16 cellular contexts compared by ENCODE assay signal in the genomic region with DNA sequence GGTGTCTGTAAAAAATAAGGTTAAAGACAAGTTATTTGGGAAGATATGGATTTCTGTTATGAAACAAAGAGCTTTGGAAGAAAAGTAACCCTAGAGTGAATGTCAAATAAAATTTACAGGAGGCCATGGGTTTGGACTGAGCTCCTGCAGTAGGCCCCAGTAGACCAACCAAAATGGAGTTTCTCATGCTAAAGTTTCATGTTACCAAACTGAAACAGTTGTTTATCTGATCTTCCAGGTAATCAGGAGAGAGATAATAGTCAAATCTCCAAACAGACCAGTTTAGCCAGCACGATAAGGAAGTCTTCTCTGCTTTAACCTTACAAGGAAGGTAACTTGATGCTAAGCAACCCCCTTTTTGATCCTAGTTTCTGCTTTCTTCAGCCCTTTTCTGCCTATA.
DNase-seq lines count a peak whose midpoint lies in the region; ATAC-seq and TF ChIP-seq lines count a peak whose summit lies in the region.
"Had no signal": no experiment of that assay in that cellular context is flagged by ENCODE, and none has a peak within 500 bp of the region (broad histone marks: within the 10 kb centered on the region; RNA-seq: fewer than 3 reads in every experiment).

No MANE protein-coding gene starts in this region.

- peak overlapping the region; percentile 20; the same call in 1 of the 2 replicates for H3K27ac ChIP-seq in VCaP
- no peak overlapping the region for H3K27ac ChIP-seq in mesendoderm (ENCODE audit: low read depth, low read length)
- no peak overlapping the region for H3K27ac ChIP-seq in hepatocyte

- H2BK15ac ChIP-seq in mesendoderm (replicated peaks; ENCODE audit: low read depth), result no peak overlapping the region

- peaks cover 0 to 6% of the 10 kb centered on the region in 2 donors for H3K36me3 Mint-ChIP-seq in activated naive CD4-positive, alpha-beta T cell treated with anti-CD3 and anti-CD28 coated beads, Interleukin-2, amount 50 U/mL, for 72 hours
- H3K36me3 Mint-ChIP-seq: CD4-positive, CD25-positive, alpha-beta regulatory T cell; CD8-positive, alpha-beta T cell had no signal

- H3K9me3 ChIP-seq in hepatocyte (ENCODE audit: low read depth), result no peaks in the 10 kb centered on the region

- H3K4ac ChIP-seq in mesendoderm (ENCODE audit: low read depth, low read length), result no peak overlapping the region

- peak; percentile 13 for DNase-seq in LNCaP clone FGC (ENCODE audit: low read depth)
- DNase-seq in mesendoderm, result peak; percentile 80
- DNase-seq in activated naive CD4-positive, alpha-beta T cell treated with anti-CD3 and anti-CD28 coated beads, Interleukin-2, amount 50 U/mL, for 72 hours (ENCODE audit: low spot score in 2 of 2), result no peak
- no peak for DNase-seq in activated CD8-positive, alpha-beta memory T cell treated with anti-CD3 and anti-CD28 coated beads, Interleukin-2, amount 50 U/mL, for 4 hours
- DNase-seq in hepatocyte (ENCODE audit: low spot score), result no peak
- DNase-seq: C1 segment of cervical spinal cord; CD4-positive, CD25-positive, alpha-beta regulatory T cell; CD8-positive, alpha-beta T cell; DMS153; DND-41; GOT3; HFFc6 had no signal

- no peak overlapping the region for H4K8ac ChIP-seq in mesendoderm (ENCODE audit: low read depth, low read length)

- H3K18ac ChIP-seq in mesendoderm (ENCODE audit: low read length), result no peak overlapping the region

- H4K20me1 ChIP-seq in hepatocyte (ENCODE audit: insufficient read depth, poor library complexity, severe bottlenecking), result no peaks in the 10 kb centered on the region

- no peak overlapping the region for H3K9ac ChIP-seq in mesendoderm (ENCODE audit: low read length)

- no peak for ATAC-seq in activated naive CD4-positive, alpha-beta T cell treated with anti-CD3 and anti-CD28 coated beads, Interleukin-2, amount 50 U/mL, for 72 hours
- ATAC-seq in GM21526 (IDR thresholded peaks at IDR 0.05; ENCODE audit: low FRiP score, unreplicated experiment), result no peak
- ATAC-seq: CD8-positive, alpha-beta T cell; GM12878 had no signal

- TF ChIP-seq CTCF in LNCaP clone FGC (IDR thresholded peaks at IDR 0.05; ENCODE audit: control insufficient read depth, extremely low read depth, insufficient read depth) (no peak), VCaP (conservative IDR thresholded peaks at IDR 0.05) (no peak), hepatocyte (IDR thresholded peaks at IDR 0.05; ENCODE audit: poor library complexity) (no peak)

- H3K9me3 Mint-ChIP-seq in activated naive CD4-positive, alpha-beta T cell treated with anti-CD3 and anti-CD28 coated beads, Interleukin-2, amount 50 U/mL, for 72 hours, result peaks cover 0 to 4% of the 10 kb centered on the region in 2 donors

- no peak overlapping the region for H2BK120ac ChIP-seq in mesendoderm (ENCODE audit: low read depth, low read length)

- H3K36me3 ChIP-seq in mesendoderm (ENCODE audit: control insufficient read depth, insufficient read depth, low read length) (no peaks in the 10 kb centered on the region), hepatocyte (replicated peaks; ENCODE audit: insufficient read depth, low read depth) (no peaks in the 10 kb centered on the region)
- H3K36me3 ChIP-seq: HAP-1 had no signal

- H3K79me2 ChIP-seq in mesendoderm (ENCODE audit: control insufficient read depth, insufficient read depth, low read length), result no peaks in the 10 kb centered on the region
- H3K79me2 ChIP-seq in hepatocyte, result no peaks in the 10 kb centered on the region

- no peak overlapping the region for H3K27ac Mint-ChIP-seq in activated naive CD4-positive, alpha-beta T cell treated with anti-CD3 and anti-CD28 coated beads, Interleukin-2, amount 50 U/mL, for 72 hours
- H3K27ac Mint-ChIP-seq: CD4-positive, CD25-positive, alpha-beta regulatory T cell; CD8-positive, alpha-beta T cell; HFFc6 had no signal

- H3K4me2 ChIP-seq in mesendoderm (ENCODE audit: low read length) (no peak overlapping the region), hepatocyte (no peak overlapping the region)

- no peak overlapping the region for H3K23ac ChIP-seq in mesendoderm (ENCODE audit: low read length)

- H4K5ac ChIP-seq in mesendoderm (ENCODE audit: low read length), result no peak overlapping the region

- H2AFZ ChIP-seq in hepatocyte, result no peak overlapping the region

- H3K4me3 ChIP-seq in LNCaP clone FGC (ENCODE audit: low read depth, low read length), result no peak overlapping the region
- no peak overlapping the region for H3K4me3 ChIP-seq in mesendoderm (ENCODE audit: low read length)
- no peak overlapping the region for H3K4me3 ChIP-seq in hepatocyte
- H3K4me3 ChIP-seq: GM12878, HAP-1 had no signal

- H2AK5ac ChIP-seq in mesendoderm (ENCODE audit: low read length), result no peak overlapping the region

- H3K9me2 ChIP-seq in hepatocyte (replicated peaks; ENCODE audit: insufficient read depth), result no peaks in the 10 kb centered on the region

- no peaks in the 10 kb centered on the region for H3K79me1 ChIP-seq in mesendoderm (ENCODE audit: low read length)

- no peak overlapping the region for H2BK5ac ChIP-seq in mesendoderm (ENCODE audit: low read length)

- H3K4me1 ChIP-seq in mesendoderm (ENCODE audit: control insufficient read depth, low read depth, low read length) (no peaks in the 10 kb centered on the region), hepatocyte (ENCODE audit: insufficient read depth) (no peaks in the 10 kb centered on the region)
- H3K4me1 ChIP-seq: HAP-1 had no signal

- no CpG with 5 or more reads among the region's 1 CpG for WGBS in mesendoderm (ENCODE audit: extremely low coverage, insufficient coverage, low lambda C conversion rate)
- WGBS in hepatocyte (ENCODE audit: low lambda C conversion rate, missing lambda C conversion rate), result 20% methylated on average over 1 of the region's 1 CpG

- H3K27me3 ChIP-seq in mesendoderm (ENCODE audit: insufficient read depth, low read length, poor library complexity) (no peaks in the 10 kb centered on the region), hepatocyte (no peaks in the 10 kb centered on the region)

- no peak overlapping the region for H3K56ac ChIP-seq in mesendoderm (ENCODE audit: low read length)

Comparison
In these comparisons a context has a peak if more than half of its experiments do, and no peak if none do; other contexts are left out.
1. DNase-seq: peak in LNCaP clone FGC (single experiment) and mesendoderm (single experiment); none in activated naive CD4-positive, alpha-beta T cell treated with anti-CD3 and anti-CD28 coated beads, Interleukin-2, amount 50 U/mL, for 72 hours (0 of 2), activated CD8-positive, alpha-beta memory T cell treated with anti-CD3 and anti-CD28 coated beads, Interleukin-2, amount 50 U/mL, for 4 hours (single experiment) and hepatocyte (single experiment).